8 cellular contexts compared by ENCODE assay signal in genomic region chr13:100235311-100235901, GRCh38.
DNase-seq lines count a peak whose midpoint lies in the region; ATAC-seq, FAIRE-seq and TF ChIP-seq lines count a peak whose summit lies in the region.

No MANE protein-coding gene starts in this region.

- no peak overlapping the region for H3K23ac ChIP-seq in H1 (ENCODE audit: insufficient read length)

- no peak overlapping the region for H3K4ac ChIP-seq in H1 (replicated peaks; ENCODE audit: insufficient read length, low read depth, low read length)

- no peaks in the 10 kb centered on the region for H3F3A ChIP-seq in PC-3 (ENCODE audit: low read length, unreplicated experiment)

- CTCF ChIA-PET in PC-3 (lab: Charles Lee) (interaction anchor here (0.5 to 1.4 kb wide), 12 partner anchors 105 to 320 kb away, joined by 3 to 13 read pairs (median 5); partner anchors contain the start of gene PCCA), H1 (lab: Charles Lee; ENCODE audit: partially characterized antibody) (interaction anchor here (0.6 to 1.7 kb wide), 12 partner anchors 9 to 251 kb away, joined by 3 to 6 read pairs (median 3); no protein-coding TSS in a partner anchor)

- WGBS in right cardiac atrium: 31% methylated on average over 5 of the region's 5 CpGs
- 83% methylated on average over 5 of the region's 5 CpGs; no CpG with 5 or more reads in 1 of the 2 experiments for WGBS in H1 (ENCODE audit: extremely low coverage in 1 of 2, insufficient coverage in 1 of 2, insufficient read length in 1 of 2, insufficient replicate concordance in 2 of 2, low coverage in 1 of 2, low lambda C conversion rate in 2 of 2, missing lambda C conversion rate in 1 of 2), 2 experiments

- H4K5ac ChIP-seq in H1 (ENCODE audit: insufficient read length, low read depth, low read length): no peak overlapping the region

- peak overlapping the region in 1 of 3 experiments; percentile 55 for H3K27ac Mint-ChIP-seq in nephron

- H2BK12ac ChIP-seq in H1 (ENCODE audit: low read depth, low read length): no peak overlapping the region

- no peak overlapping the region for H3K14ac ChIP-seq in H1 (ENCODE audit: insufficient read length)

- TF ChIP-seq EP300 in Ishikawa (IDR thresholded peaks at IDR 0.05; ENCODE audit: borderline replicate concordance) (no peak), H1 (IDR thresholded peaks at IDR 0.05; ENCODE audit: borderline replicate concordance in 1 of 2, low read depth in 2 of 2, low read length in 2 of 2) (no peak)

- no peaks in the 10 kb centered on the region for H3K27me3 Mint-ChIP-seq in nephron (ENCODE audit: low read depth)

- no peaks in the 10 kb centered on the region for H3K27me3 ChIP-seq in right atrium auricular region
- H3K27me3 ChIP-seq in right cardiac atrium (ENCODE audit: control insufficient read depth, insufficient read depth): no peaks in the 10 kb centered on the region
- H3K27me3 ChIP-seq in PC-3 (ENCODE audit: low read length): no peaks in the 10 kb centered on the region
- H3K27me3 ChIP-seq in H1 (replicated peaks in 1 of 4; ENCODE audit: control insufficient read depth in 3 of 4, extremely low read depth in 1 of 4, insufficient read depth in 3 of 4, low read length in 3 of 4): no peaks in the 10 kb centered on the region

- no peak overlapping the region for H3K9ac ChIP-seq in PC-3 (ENCODE audit: low read length)
- no peak overlapping the region for H3K9ac ChIP-seq in H1 (replicated peaks in 1 of 4; ENCODE audit: extremely low read depth in 1 of 4, low read depth in 3 of 4, low read length in 3 of 4)

- H3K4me1 Mint-ChIP-seq in nephron: peaks cover 6% of the 10 kb centered on the region

- DNase-seq in right atrium auricular region (ENCODE audit: low spot score) (no peak), right cardiac atrium (no peak), PC-3 (peak; percentile 63), H1 (ENCODE audit: low read depth in 1 of 2, low spot score in 2 of 2) (no peak)
- DNase-seq in stimulated activated CD4-positive, alpha-beta T cell treated with anti-CD3 and anti-CD28 coated beads, Interleukin-4, amount 100 ng/mL, for 4 hours: no peak

- H4K91ac ChIP-seq in H1 (replicated peaks; ENCODE audit: insufficient read length, low read length): no peak overlapping the region

- H3K79me2 ChIP-seq in PC-3 (ENCODE audit: low read length): no peaks in the 10 kb centered on the region
- peaks cover 0 to 20% of the 10 kb centered on the region in 2 experiments; a peak in 1 of 4 replicates for H3K79me2 ChIP-seq in H1 (ENCODE audit: control insufficient read depth in 1 of 2, insufficient read depth in 2 of 2, low read length in 2 of 2)

- no peak overlapping the region for H2BK120ac ChIP-seq in H1 (replicated peaks; ENCODE audit: low read depth, low read length)

- H3K27ac ChIP-seq in right atrium auricular region (no peak overlapping the region), right cardiac atrium (ENCODE audit: low read length) (no peak overlapping the region), PC-3 (ENCODE audit: low read length) (no peak overlapping the region), H1 (ENCODE audit: low read depth, low read length) (no peak overlapping the region)

- no peak for ATAC-seq in right cardiac atrium
- no peak for ATAC-seq in PC-3
- ATAC-seq in GM21526 (IDR thresholded peaks at IDR 0.05; ENCODE audit: low FRiP score, unreplicated experiment): no peak

- H3K79me1 ChIP-seq in H1 (ENCODE audit: low read depth, low read length): no peaks in the 10 kb centered on the region; the same call in 1 of the 2 replicates

- no peak overlapping the region for H3K18ac ChIP-seq in H1 (ENCODE audit: extremely low read depth, low read length)

- H2BK20ac ChIP-seq in H1 (ENCODE audit: low read length): no peak overlapping the region

- peak; percentile 79 for TF ChIP-seq RAD21 in Ishikawa (IDR thresholded peaks at IDR 0.05; ENCODE audit: low read depth)
- TF ChIP-seq RAD21 in H1 (IDR thresholded peaks at IDR 0.05 in 1 of 2, conservative IDR thresholded peaks at IDR 0.05 in 1 of 2; ENCODE audit: low read depth in 2 of 2, low read length in 2 of 2): peak; percentile 71 to 73

- H3K4me2 ChIP-seq in PC-3 (ENCODE audit: low read length): no peak overlapping the region
- no peak overlapping the region for H3K4me2 ChIP-seq in H1 (ENCODE audit: insufficient read depth in 1 of 2, low read depth in 2 of 2, low read length in 2 of 2)

- H3K4me3 Mint-ChIP-seq in nephron: no peak overlapping the region

- FAIRE-seq in H1 (lab: Jason Lieb, UNC): peak; percentile 86

- H2AFZ ChIP-seq in PC-3 (ENCODE audit: low read length): no peak overlapping the region
- no peak overlapping the region for H2AFZ ChIP-seq in H1 (ENCODE audit: low read length)

- BruUV-seq in PC-3 (replicated peaks; lab: Mats Ljungman, UMichigan): no TSS peak

- H3K4me3 ChIP-seq in right atrium auricular region: no peak overlapping the region
- H3K4me3 ChIP-seq in right cardiac atrium (ENCODE audit: low read length): no peak overlapping the region
- no peak overlapping the region for H3K4me3 ChIP-seq in PC-3 (ENCODE audit: low read length)
- no peak overlapping the region for H3K4me3 ChIP-seq in H1 (ENCODE audit: extremely low read depth in 1 of 4, insufficient read depth in 2 of 4, low read depth in 3 of 4, low read length in 4 of 4)

- H4K20me1 ChIP-seq in PC-3 (ENCODE audit: low read length) (no peaks in the 10 kb centered on the region), H1 (replicated peaks in 1 of 2; ENCODE audit: control insufficient read depth in 1 of 2, insufficient read depth in 2 of 2, low read length in 2 of 2) (no peaks in the 10 kb centered on the region)

- no peaks in the 10 kb centered on the region; the same call in 1 of the 2 replicates for H3K23me2 ChIP-seq in H1 (ENCODE audit: low read depth, low read length)

- no peak for TF ChIP-seq POLR2A in H1 (IDR thresholded peaks at IDR 0.05; ENCODE audit: control extremely low read depth in 1 of 2, low read depth in 2 of 2, low read length in 2 of 2)

- peaks cover 21% of the 10 kb centered on the region for H3K36me3 Mint-ChIP-seq in nephron (ENCODE audit: low read depth)

- no peak overlapping the region for H2AK5ac ChIP-seq in H1 (ENCODE audit: low read depth, low read length)

- TF ChIP-seq CTCF in right atrium auricular region (IDR thresholded peaks at IDR 0.05) (peak; percentile 35 to 68), PC-3 (conservative IDR thresholded peaks at IDR 0.05; ENCODE audit: low read depth, low read length) (peak; percentile 71), H1 (IDR thresholded peaks at IDR 0.05; ENCODE audit: control extremely low read depth in 1 of 3, insufficient read depth in 1 of 3, low read depth in 1 of 3, low read length in 3 of 3) (peak in 2 of 3 experiments; percentile 21 to 50; a peak in 2 of 4 replicates), nephron (IDR thresholded peaks at IDR 0.05; ENCODE audit: unreplicated experiment in 3 of 3) (peak; percentile 58 to 81 (median 71))

- H4K8ac ChIP-seq in H1 (ENCODE audit: extremely low read depth, insufficient read depth, low read length): no peak overlapping the region

- no peaks in the 10 kb centered on the region for H3K9me3 Mint-ChIP-seq in nephron

- H2BK15ac ChIP-seq in H1 (ENCODE audit: low read length): no peak overlapping the region

- H2BK5ac ChIP-seq in H1 (ENCODE audit: low read depth, low read length): no peak overlapping the region

- H3K56ac ChIP-seq in H1 (replicated peaks; ENCODE audit: insufficient read length, low read depth, low read length): no peak overlapping the region

- POLR2A ChIA-PET in PC-3 (lab: Charles Lee; ENCODE audit: unreplicated experiment) (interaction anchor here (0.7 kb wide), 1 partner anchor 147 kb away, joined by 7 read pairs; no protein-coding TSS in a partner anchor), H1 (lab: Charles Lee; ENCODE audit: partially characterized antibody) (no interaction called here)

- H3K9me3 ChIP-seq in right atrium auricular region: no peaks in the 10 kb centered on the region
- no peaks in the 10 kb centered on the region for H3K9me3 ChIP-seq in right cardiac atrium (ENCODE audit: control insufficient read depth, low read length)
- H3K9me3 ChIP-seq in PC-3 (ENCODE audit: low read length): no peaks in the 10 kb centered on the region
- H3K9me3 ChIP-seq in H1 (ENCODE audit: insufficient read depth in 2 of 2, low read depth in 1 of 2, low read length in 1 of 2): no peaks in the 10 kb centered on the region

- H3K36me3 ChIP-seq in right atrium auricular region: no peaks in the 10 kb centered on the region
- H3K36me3 ChIP-seq in PC-3 (ENCODE audit: low read depth, low read length): no peaks in the 10 kb centered on the region
- H3K36me3 ChIP-seq in H1 (ENCODE audit: control insufficient read depth in 2 of 4, insufficient read depth in 4 of 4, low read length in 3 of 4): no peaks in the 10 kb centered on the region

- peaks cover 0 to 20% of the 10 kb centered on the region in 2 donors for H3K4me1 ChIP-seq in right atrium auricular region
- H3K4me1 ChIP-seq in right cardiac atrium (ENCODE audit: control insufficient read depth, insufficient read depth, low read length): no peaks in the 10 kb centered on the region
- H3K4me1 ChIP-seq in PC-3 (ENCODE audit: insufficient read depth, low read length): no peaks in the 10 kb centered on the region; the same call in 1 of the 2 replicates
- peaks cover 3 to 11% (median 4%) of the 10 kb centered on the region in 4 experiments; a peak in 6 of 7 replicates for H3K4me1 ChIP-seq in H1 (replicated peaks in 1 of 4; ENCODE audit: control insufficient read depth in 3 of 4, insufficient read depth in 4 of 4, low read length in 3 of 4)

- no peaks in the 10 kb centered on the region for H3K9me2 ChIP-seq in PC-3 (replicated peaks; ENCODE audit: low read length)

- intact Hi-C loops in right cardiac atrium (cut with DNase I): loop anchor here (5.0 to 10.0 kb wide), 4 partner anchors 318 to 581 kb away; no protein-coding TSS in a partner anchor
- intact Hi-C loops in PC-3 (cut with micrococcal nuclease): loop anchor here (1.0 to 5.0 kb wide), 5 partner anchors 148 to 579 kb away; partner anchors contain the start of gene PCCA

TF ChIP-seq in Ishikawa, 13 proteins besides CTCF, POLR2A, EP300 and RAD21 (continues in another document):
- no peak for TF ChIP-seq ZBTB7A (IDR thresholded peaks at IDR 0.05; ENCODE audit: low read depth)
- TF ChIP-seq CEBPB (IDR thresholded peaks at IDR 0.05): peak; percentile 61

TF ChIP-seq in H1, 55 proteins besides CTCF, POLR2A, EP300 and RAD21 (continues in another document):
- TF ChIP-seq USF2 (IDR thresholded peaks at IDR 0.05; ENCODE audit: low read length) (no peak), SIRT6 (IDR thresholded peaks at IDR 0.05; ENCODE audit: low read length) (no peak), TCF12 (IDR thresholded peaks at IDR 0.05; ENCODE audit: low read depth, low read length) (no peak), RFX5 (IDR thresholded peaks at IDR 0.05; ENCODE audit: borderline replicate concordance, low read depth, low read length) (no peak)
